In the genomic region with DNA sequence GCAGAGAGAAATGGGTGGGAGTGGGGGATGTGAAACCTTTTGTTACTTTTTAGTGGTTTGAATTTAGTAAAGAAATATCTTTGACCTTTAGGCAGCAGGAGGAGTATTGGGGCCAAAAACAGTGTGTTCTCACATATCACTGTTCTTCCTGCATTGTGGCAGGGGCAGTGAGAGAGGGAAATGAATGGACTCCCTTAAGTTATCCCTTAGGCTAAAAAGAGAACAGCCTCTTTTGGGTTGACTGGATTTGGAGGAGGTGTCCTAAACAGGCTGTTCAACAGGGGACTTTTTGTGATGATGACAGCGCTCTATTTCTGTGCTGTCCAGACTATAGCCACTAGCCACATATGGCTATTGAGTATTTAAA, we compare ENCODE assay signal across 21 cellular contexts. TPM values are rescaled to one million over a fixed set of nuclear protein-coding genes. Genes with fewer than 3 reads are reported as not detected.
DNase-seq lines count a peak whose midpoint lies in the region; ATAC-seq and TF ChIP-seq lines count a peak whose summit lies in the region.
"Had no signal": no experiment of that assay in that cellular context is flagged by ENCODE, and none has a peak within 500 bp of the region (broad histone marks: within the 10 kb centered on the region; RNA-seq: fewer than 3 reads in every experiment).

No MANE protein-coding gene starts in this region.

- H3K4me2 ChIP-seq in GM23338 = peak overlapping the region; percentile 33
- H3K4me2 ChIP-seq: hepatocyte had no signal

- H4K20me1 ChIP-seq in GM23338 (replicated peaks; ENCODE audit: insufficient read depth) = no peaks in the 10 kb centered on the region; the same call in 1 of the 2 replicates

- intact Hi-C loops in CD4-positive, alpha-beta T cell (cut with DNase I, micrococcal nuclease) = no loop called here
- intact Hi-C loops in Panc1 (cut with micrococcal nuclease; ENCODE audit: unreplicated experiment) (no loop called here), stomach (cut with DNase I; ENCODE audit: low total_unique reads) (no loop called here)

- H3K4me1 ChIP-seq in GM23338 (ENCODE audit: insufficient read depth) (peaks cover 58% of the 10 kb centered on the region), Panc1 (ENCODE audit: control insufficient read depth, insufficient read depth, low read length) (peaks cover 55% of the 10 kb centered on the region), stomach (peaks cover 32 to 44% (median 38%) of the 10 kb centered on the region in 4 donors)

- peaks cover 51% of the 10 kb centered on the region for H3F3A ChIP-seq in GM23338 (replicated peaks; ENCODE audit: low read depth)

- no peak for DNase-seq in CD4-positive, alpha-beta T cell
- DNase-seq in GM23338 (ENCODE audit: low spot score) (no peak), Panc1 (ENCODE audit: low read depth, low spot score) (no peak), islet precursor cell (peak; percentile 47), stomach (no peak), EL (no peak)
- DNase-seq: activated gamma-delta T cell; COR-L47; effector memory CD4-positive, alpha-beta T cell; NCI-H446; right lobe of liver had no signal

- no peak overlapping the region for H3K4me3 Mint-ChIP-seq in CD4-positive, alpha-beta T cell
- H3K4me3 Mint-ChIP-seq in GM23338 = peak overlapping the region; percentile 24; the same call in 1 of the 3 replicates

- no peak overlapping the region for H2AFZ ChIP-seq in GM23338
- H2AFZ ChIP-seq: hepatocyte had no signal

- no peaks in the 10 kb centered on the region for H3K9me3 Mint-ChIP-seq in CD4-positive, alpha-beta T cell
- H3K9me3 Mint-ChIP-seq in GM23338 = no peaks in the 10 kb centered on the region

- H3K36me3 Mint-ChIP-seq in CD4-positive, alpha-beta T cell (ENCODE audit: low read depth) = peaks cover 11% of the 10 kb centered on the region
- peaks cover 28% of the 10 kb centered on the region for H3K36me3 Mint-ChIP-seq in GM23338 (ENCODE audit: low read depth)

- CTCF ChIA-PET in CD4-positive, alpha-beta T cell (lab: Charles Lee) = interaction anchor here (1.2 kb wide), 1 partner anchor 44 kb away, joined by 4 read pairs; no protein-coding TSS in a partner anchor
- CTCF ChIA-PET in Panc1 (lab: Charles Lee) = no interaction called here

- 96 to 100% (median 100%) methylated on average over 1 of the region's 1 CpG for whole genome bisulfite sequencing in stomach, 5 donors

- peaks cover 14% of the 10 kb centered on the region for H3K79me2 ChIP-seq in GM23338 (replicated peaks; ENCODE audit: insufficient read depth)

- POLR2A ChIA-PET in CD4-positive, alpha-beta T cell (lab: Charles Lee) = interaction anchor here (0.9 kb wide), 1 partner anchor 24 kb away, joined by 3 read pairs; no protein-coding TSS in a partner anchor
- POLR2A ChIA-PET in Panc1 (lab: Charles Lee) = interaction anchor here (0.6 kb wide), 1 partner anchor 75 kb away, joined by 16 read pairs; no protein-coding TSS in a partner anchor

- TF ChIP-seq EP300 in stomach (IDR thresholded peaks at IDR 0.05) = no peak

- in situ Hi-C loops in Panc1 (cut with HindIII; ENCODE audit: low pct_unique_long_range_greater_than_20kb, low sequenced_read_pairs) = no loop called here

- H3K4me3 ChIP-seq in GM23338 (no peak overlapping the region), Panc1 (ENCODE audit: low read depth in 2 of 2, low read length in 2 of 2) (no peak overlapping the region), stomach (no peak overlapping the region)
- H3K4me3 ChIP-seq: hepatocyte, right lobe of liver, suprapubic skin had no signal

- peak overlapping the region; percentile 43 for H3K27ac Mint-ChIP-seq in CD4-positive, alpha-beta T cell
- H3K27ac Mint-ChIP-seq in GM23338 = peak overlapping the region; percentile 99

- H3K9me2 ChIP-seq in GM23338 (ENCODE audit: insufficient read depth) = no peaks in the 10 kb centered on the region

- no peak for TF ChIP-seq CTCF in CD4-positive, alpha-beta T cell (IDR thresholded peaks at IDR 0.05)
- no peak for TF ChIP-seq CTCF in GM23338 (conservative IDR thresholded peaks at IDR 0.05; ENCODE audit: low read depth in 2 of 2)
- no peak for TF ChIP-seq CTCF in Panc1 (IDR thresholded peaks at IDR 0.05)
- no peak for TF ChIP-seq CTCF in stomach (IDR thresholded peaks at IDR 0.05)

- H3K27me3 ChIP-seq in CD4-positive, alpha-beta T cell (ENCODE audit: control insufficient read depth, insufficient read depth, low read length) = no peaks in the 10 kb centered on the region
- H3K27me3 ChIP-seq in GM23338 (ENCODE audit: insufficient read depth) = no peaks in the 10 kb centered on the region
- no peaks in the 10 kb centered on the region for H3K27me3 ChIP-seq in Panc1 (ENCODE audit: control insufficient read depth, insufficient read depth, low read length)
- no peaks in the 10 kb centered on the region for H3K27me3 ChIP-seq in stomach
- H3K27me3 ChIP-seq: hepatocyte, right lobe of liver, suprapubic skin had no signal

- no peak for TF ChIP-seq POLR2A in stomach (IDR thresholded peaks at IDR 0.05)

- H3K4me1 Mint-ChIP-seq in CD4-positive, alpha-beta T cell (ENCODE audit: low read depth) = peaks cover 27% of the 10 kb centered on the region
- peaks cover 71% of the 10 kb centered on the region for H3K4me1 Mint-ChIP-seq in GM23338

- ATAC-seq in CD4-positive, alpha-beta T cell (ENCODE audit: poor library complexity) = no peak
- ATAC-seq in GM23338 (no peak; the same call in 2 of the 3 replicates), Panc1 (no peak), HG02884 (IDR thresholded peaks at IDR 0.05; ENCODE audit: unreplicated experiment) (no peak), GM19395 (IDR thresholded peaks at IDR 0.05; ENCODE audit: unreplicated experiment) (no peak)
- ATAC-seq: activated CD4-positive, CD25-positive, alpha-beta regulatory T cell treated with anti-CD3 and anti-CD28 coated beads, Interleukin-2, amount 50 U/mL, for 24 hours; right lobe of liver had no signal

- H3K27ac ChIP-seq in CD4-positive, alpha-beta T cell (ENCODE audit: low read depth, low read length) = no peak overlapping the region
- H3K27ac ChIP-seq in GM23338 (ENCODE audit: low read depth) (peak overlapping the region; percentile 99), Panc1 (ENCODE audit: low read length) (peak overlapping the region; percentile 44; the same call in 1 of the 2 replicates), stomach (no peak overlapping the region)
- H3K27ac ChIP-seq: right lobe of liver, suprapubic skin had no signal

- H3K27me3 Mint-ChIP-seq in CD4-positive, alpha-beta T cell = no peaks in the 10 kb centered on the region
- H3K27me3 Mint-ChIP-seq in GM23338 (ENCODE audit: insufficient read depth, low read depth, poor library complexity) = peaks cover 31% of the 10 kb centered on the region

- H3K36me3 ChIP-seq in GM23338 (ENCODE audit: insufficient read depth) (no peaks in the 10 kb centered on the region), Panc1 (ENCODE audit: control insufficient read depth, insufficient read depth, low read length) (no peaks in the 10 kb centered on the region), stomach (peaks cover 6 to 28% (median 24%) of the 10 kb centered on the region in 4 donors)
- H3K36me3 ChIP-seq: right lobe of liver had no signal

- no peaks in the 10 kb centered on the region for H3K9me3 ChIP-seq in CD4-positive, alpha-beta T cell (ENCODE audit: control insufficient read depth, low read length)
- H3K9me3 ChIP-seq in Panc1 (ENCODE audit: control insufficient read depth, insufficient read depth, low read depth, low read length) (no peaks in the 10 kb centered on the region), stomach (no peaks in the 10 kb centered on the region)
- H3K9me3 ChIP-seq: right lobe of liver, suprapubic skin had no signal

- BruUV-seq in Panc1 (replicated peaks; lab: Mats Ljungman, UMichigan) = no TSS peak

TF ChIP-seq in GM23338, 12 proteins besides CTCF, POLR2A, EP300 and RAD21 (continues in another document):
- TF ChIP-seq ZNF114 (CRISPR knock-in tag; IDR thresholded peaks at IDR 0.05) (no peak), ZNF331 (CRISPR knock-in tag; IDR thresholded peaks at IDR 0.05; ENCODE audit: low read depth) (no peak), CREB1 (CRISPR knock-in tag; IDR thresholded peaks at IDR 0.05; ENCODE audit: low read depth) (no peak), POLR2AphosphoS5 (IDR thresholded peaks at IDR 0.05; ENCODE audit: low read depth) (no peak), EZH2 (IDR thresholded peaks at IDR 0.05; ENCODE audit: low read depth, unreplicated experiment) (no peak)

RNA-seq across cellular contexts. Expression of gene ZNF775, which starts 22.3 kb away (rescaled TPM):
- total RNA-seq in CD4-positive, alpha-beta T cell = under 1 TPM; 0.38 to 0.45 TPM
- 35.2 and 38.2 TPM in 2 replicates for total RNA-seq in GM23338 (2014; rRNA removed; shearing (Covaris generic))
- polyA plus RNA-seq in GM23338 (2016; fragmentation: Nextera tagmentation; extraction: Ambion mirVana) = 4.5 and 6.7 TPM in 2 replicates
- total RNA-seq in Panc1 (2021; ENCODE audit: unreplicated experiment) = 14.7 TPM
- polyA plus RNA-seq in Panc1 (2012; ENCODE audit: insufficient read length) = 14.8 TPM
- total RNA-seq in stomach = 10 to 100 TPM in 2 of 5 donors, 1 to 10 TPM in 1, not detected in 2; 2.0 to 17.0 (median 14.8) TPM
- 1 to 10 TPM; 1.8 to 2.6 (median 2.4) TPM for polyA plus RNA-seq in stomach

RNA-seq across cellular contexts. Expression of gene REPIN1, which starts 32.8 kb away (rescaled TPM):
- total RNA-seq in CD4-positive, alpha-beta T cell = 10 to 100 TPM; 58.2 to 59.8 TPM
- 143 and 156 TPM in 2 replicates for total RNA-seq in GM23338 (2014; rRNA removed; shearing (Covaris generic))
- 29.2 and 29.8 TPM in 2 replicates for polyA plus RNA-seq in GM23338 (2016; fragmentation: Nextera tagmentation; extraction: Ambion mirVana)
- 209 TPM for total RNA-seq in Panc1 (2021; ENCODE audit: unreplicated experiment)
- 158 TPM for polyA plus RNA-seq in Panc1 (2012; ENCODE audit: insufficient read length)
- 100 to 1,000 TPM in 3 of 5 donors, 10 to 100 TPM in 2; 44.2 to 298 (median 104) TPM for total RNA-seq in stomach
- polyA plus RNA-seq in stomach = 10 to 100 TPM; 35.9 to 41.5 (median 36.4) TPM

RNA-seq across cellular contexts. Expression of gene GIMAP8, which starts 49.0 kb away (rescaled TPM):
- total RNA-seq in CD4-positive, alpha-beta T cell = 1 to 10 TPM; 2.9 to 3.8 TPM
- not detected in 2 replicates for total RNA-seq in GM23338 (2014; rRNA removed; shearing (Covaris generic))
- polyA plus RNA-seq in GM23338 (2016; fragmentation: Nextera tagmentation; extraction: Ambion mirVana) (0.06 TPM in 1 of 2 replicates, not detected in the other), stomach (1 to 10 TPM; 2.8 to 3.2 (median 2.9) TPM)
- total RNA-seq in Panc1 (2021; ENCODE audit: unreplicated experiment) (0.10 TPM), stomach (1 to 10 TPM in 2 of 5 donors, under 1 TPM in 3; under 0.01 to 8.3 (median 0.29) TPM)
- polyA plus RNA-seq in Panc1 (2012; ENCODE audit: insufficient read length) = not detected
- total RNA-seq: H4, LHCN-M2, osteocyte had no signal
- polyA plus RNA-seq: AG04450, hepatocyte had no signal

RNA-seq across cellular contexts. Expression of gene RARRES2, which starts 60.0 kb away (rescaled TPM):
- not detected for total RNA-seq in CD4-positive, alpha-beta T cell
- 164 and 169 TPM in 2 replicates for total RNA-seq in GM23338 (2014; rRNA removed; shearing (Covaris generic))
- polyA plus RNA-seq in GM23338 (2016; fragmentation: Nextera tagmentation; extraction: Ambion mirVana) = 314 and 317 TPM in 2 replicates
- total RNA-seq in Panc1 (2021; ENCODE audit: unreplicated experiment) = 1.1 TPM
- not detected for polyA plus RNA-seq in Panc1 (2012; ENCODE audit: insufficient read length)
- 100 to 1,000 TPM in 1 of 5 donors, 10 to 100 TPM in 4; 33.5 to 244 (median 70.9) TPM for total RNA-seq in stomach
- 100 to 1,000 TPM; 161 to 232 (median 197) TPM for polyA plus RNA-seq in stomach
- total RNA-seq: H4; osteocyte; T-helper 2 cell treated with Interferon-gamma antibody and Interleukin-4, amounts not matched to agents 100 ng/mL and 5 ng/mL, for 36 hours had no signal

Comparison
In these comparisons a context has a peak if more than half of its experiments do, and no peak if none do; other contexts are left out.
1. H3K27ac ChIP-seq: peak in GM23338 (single experiment) and Panc1 (single experiment); none in CD4-positive, alpha-beta T cell (single experiment) and stomach (0 of 5).